Comparison of ENCODE assay signal across 11 cellular contexts in genomic region chr16:27330542-27330941, GRCh38. TPM values are rescaled to one million over a fixed set of nuclear protein-coding genes. Genes with fewer than 3 reads are reported as not detected.
A peak's percentile ranks its signal among the peaks of the same experiment; 100 is the strongest.
DNase-seq lines count a peak whose midpoint lies in the region; ATAC-seq and TF ChIP-seq lines count a peak whose summit lies in the region.
"Had no signal": no experiment of that assay in that cellular context is flagged by ENCODE, and none has a peak within 500 bp of the region (broad histone marks: within the 10 kb centered on the region; RNA-seq: fewer than 3 reads in every experiment).

No MANE protein-coding gene starts in this region.

- DNase-seq in AG04449 (ENCODE audit: low read depth, low spot score), result peak; percentile 89
- peak in 1 of 3 donors; percentile 76 for DNase-seq in Peyer's patch
- DNase-seq in neural progenitor cell (ENCODE audit: low spot score), result no peak
- no peak for DNase-seq in stimulated activated CD4-positive, alpha-beta T cell treated with anti-CD3 and anti-CD28 coated beads, Interleukin-2, amount 100 ng/mL, for 48 hours
- DNase-seq in stimulated activated CD4-positive, alpha-beta T cell treated with anti-CD3 and anti-CD28 coated beads, Interleukin-4, amount 100 ng/mL, for 1 hour, result no peak
- DNase-seq in NCI-H2196 (lab: John Stamatoyannopoulos, UW; ENCODE audit: unreplicated experiment), result no peak
- DNase-seq: NCI-H2081 treated with DMSO at 0.1 percent for 48 hours; stimulated activated naive CD4-positive, alpha-beta T cell had no signal

- no peak for TF ChIP-seq CTCF in AG04449 (IDR thresholded peaks at IDR 0.05; ENCODE audit: insufficient read depth, low read length, missing control alignments)
- no peak for TF ChIP-seq CTCF in Peyer's patch (IDR thresholded peaks at IDR 0.05)
- TF ChIP-seq CTCF in neural progenitor cell (IDR thresholded peaks at IDR 0.05), result no peak

- H3K27me3 ChIP-seq in Peyer's patch (no peaks in the 10 kb centered on the region), esophagus (ENCODE audit: control insufficient read depth in 1 of 2, insufficient read depth in 2 of 2, low read length in 2 of 2) (no peaks in the 10 kb centered on the region), neural progenitor cell (peaks cover 4% of the 10 kb centered on the region)

- H3K79me2 ChIP-seq in neural progenitor cell (ENCODE audit: low read depth), result no peaks in the 10 kb centered on the region

- no peak overlapping the region for H2AFZ ChIP-seq in neural progenitor cell (replicated peaks)

- POLR2A ChIA-PET in AG04449 (lab: Yijun Ruan, JAX), result interaction anchor here (0.7 to 1.4 kb wide), 5 partner anchors 14 to 161 kb away, joined by 3 to 4 read pairs (median 3); no protein-coding TSS in a partner anchor

- no peaks in the 10 kb centered on the region for H3K36me3 Mint-ChIP-seq in neural progenitor cell

- H3K9me3 Mint-ChIP-seq in neural progenitor cell, result peaks cover 4% of the 10 kb centered on the region

- H3K4me1 Mint-ChIP-seq in neural progenitor cell, result peaks cover 29% of the 10 kb centered on the region

- H3K27ac Mint-ChIP-seq in neural progenitor cell, result peak overlapping the region; percentile 6

- TF ChIP-seq POLR2A in Peyer's patch (IDR thresholded peaks at IDR 0.05), result no peak

- H3K27me3 Mint-ChIP-seq in neural progenitor cell (ENCODE audit: insufficient read depth, low read depth), result peaks cover 12% of the 10 kb centered on the region

- H3K9ac ChIP-seq in neural progenitor cell, result no peak overlapping the region

- H3K4me3 Mint-ChIP-seq in neural progenitor cell, result no peak overlapping the region

- ATAC-seq in HG03457 (IDR thresholded peaks at IDR 0.05; ENCODE audit: unreplicated experiment), result no peak
- ATAC-seq: HCT116 had no signal

- peaks cover 5 to 45% (median 10%) of the 10 kb centered on the region in 4 donors for H3K4me1 ChIP-seq in Peyer's patch
- H3K4me1 ChIP-seq in esophagus (ENCODE audit: control insufficient read depth in 2 of 2, insufficient read depth in 2 of 2, low read length in 1 of 2), result peaks cover 7 to 8% of the 10 kb centered on the region in 2 donors
- peaks cover 16% of the 10 kb centered on the region for H3K4me1 ChIP-seq in neural progenitor cell

- H3K4me3 ChIP-seq in AG04449 (ENCODE audit: low read depth, low read length), result no peak overlapping the region
- no peak overlapping the region for H3K4me3 ChIP-seq in Peyer's patch
- H3K4me3 ChIP-seq in esophagus (ENCODE audit: low read depth in 1 of 2, low read length in 2 of 2), result no peak overlapping the region
- no peak overlapping the region for H3K4me3 ChIP-seq in neural progenitor cell

- H3K27ac ChIP-seq in Peyer's patch (peak overlapping the region; percentile 43 to 97 (median 72)), esophagus (ENCODE audit: low read depth in 2 of 2, low read length in 1 of 2) (peak overlapping the region; percentile 90 to 94), neural progenitor cell (no peak overlapping the region)

- WGBS in esophagus, 2 donors, result 40 to 55% methylated on average over 5 of the region's 5 CpGs

- H3K4me2 ChIP-seq in neural progenitor cell, result no peak overlapping the region

- H3K9me3 ChIP-seq in Peyer's patch (no peaks in the 10 kb centered on the region), esophagus (ENCODE audit: control insufficient read depth in 2 of 2, insufficient read depth in 1 of 2, low read depth in 1 of 2, low read length in 1 of 2) (no peaks in the 10 kb centered on the region), neural progenitor cell (ENCODE audit: low read depth) (no peaks in the 10 kb centered on the region)

- CTCF ChIA-PET in AG04449 (lab: Yijun Ruan, JAX), result interaction anchor here (1.2 to 1.5 kb wide), 3 partner anchors 11 to 96 kb away, joined by 5 to 7 read pairs (median 6); no protein-coding TSS in a partner anchor

- H3F3A ChIP-seq in neural progenitor cell (ENCODE audit: low read depth), result peaks cover 11% of the 10 kb centered on the region

- peaks cover 17% of the 10 kb centered on the region for H4K20me1 ChIP-seq in neural progenitor cell (ENCODE audit: low read depth)

- H3K36me3 ChIP-seq in Peyer's patch, result peaks cover 0 to 27% (median 0%) of the 10 kb centered on the region in 3 donors
- H3K36me3 ChIP-seq in esophagus (ENCODE audit: control insufficient read depth in 2 of 2, insufficient read depth in 2 of 2, low read length in 1 of 2), result peaks cover 2 to 4% of the 10 kb centered on the region in 2 donors
- H3K36me3 ChIP-seq in neural progenitor cell, result no peaks in the 10 kb centered on the region

RNA-seq across cellular contexts. Expression of gene IL4R, which starts 16.8 kb away (rescaled TPM):
- total RNA-seq in Peyer's patch (100 to 1,000 TPM in 1 of 4 donors, 10 to 100 TPM in 3; 32.2 to 104 (median 71.9) TPM), neural progenitor cell (ENCODE audit: low replicate concordance) (6.6 and 9.6 TPM in 2 replicates)
- 10 to 100 TPM; 51.1 to 60.0 TPM for polyA plus RNA-seq in esophagus
